1 cellular context compared by ENCODE assay signal in genomic region chr5:115179068-115179958, GRCh38.
TF ChIP-seq lines count a peak whose summit lies in the region.

No MANE protein-coding gene starts in this region.

TF ChIP-seq in GM23338, 12 proteins besides CTCF, POLR2A, EP300 and RAD21 (continued from another document):
- no peak for TF ChIP-seq ZNF114 (CRISPR knock-in tag; IDR thresholded peaks at IDR 0.05)
